In the genomic region with DNA sequence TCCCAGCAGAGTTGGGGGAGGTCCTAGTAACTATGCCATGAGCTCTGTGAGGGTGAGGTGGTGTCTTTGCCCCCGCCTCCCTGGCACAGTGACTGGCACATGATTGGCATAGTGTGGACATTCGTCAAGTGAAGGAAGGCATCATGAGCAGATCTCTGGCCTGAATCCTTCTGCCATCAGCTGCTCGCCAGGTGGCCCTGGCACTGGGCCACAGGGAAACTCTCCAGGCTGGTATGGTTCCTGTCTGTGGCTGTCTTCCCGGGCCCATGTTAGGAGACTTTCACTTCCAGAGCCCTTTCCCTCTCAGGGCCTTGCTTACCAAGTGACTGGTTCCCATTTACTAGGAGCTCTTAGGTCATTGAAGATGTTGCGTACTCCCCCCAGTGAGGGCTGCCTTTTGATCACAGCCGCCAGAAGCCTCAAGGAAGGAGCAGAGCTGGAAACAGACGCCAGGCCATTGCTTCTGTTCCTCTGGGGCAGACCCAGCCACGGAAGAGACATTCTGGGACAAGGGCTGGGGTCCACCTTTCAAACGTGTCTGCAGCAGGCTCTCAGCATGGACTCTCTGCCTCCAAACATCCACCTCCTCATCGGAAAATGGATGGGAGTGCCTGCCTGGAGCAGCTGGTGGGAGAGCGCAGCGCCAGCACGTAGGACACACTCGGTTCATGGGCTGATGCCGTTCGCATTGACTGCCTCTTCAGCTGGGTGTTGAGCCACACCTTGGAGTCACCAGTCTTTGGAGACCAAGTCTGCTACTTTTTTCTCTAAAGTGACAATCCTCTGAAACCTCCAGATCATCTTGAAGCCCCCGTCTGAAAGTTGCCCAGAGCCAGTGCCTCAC, we compare ENCODE assay signal across 12 cellular contexts.
DNase-seq lines count a peak whose midpoint lies in the region; ATAC-seq and TF ChIP-seq lines count a peak whose summit lies in the region.
"Had no signal": no experiment of that assay in that cellular context is flagged by ENCODE, and none has a peak within 500 bp of the region (broad histone marks: within the 10 kb centered on the region; RNA-seq: fewer than 3 reads in every experiment).

No MANE protein-coding gene starts in this region.

- H3K27ac ChIP-seq in Panc1 (ENCODE audit: low read length) (peak overlapping the region; percentile 61), heart right ventricle (peak overlapping the region in 8 of 10 donors; percentile 36 to 73 (median 58))

- DNase-seq in activated CD4-positive, alpha-beta T cell treated with anti-CD3 and anti-CD28 coated beads for 36 hours = no peak
- DNase-seq in activated CD4-positive, alpha-beta T cell treated with anti-CD3 and anti-CD28 coated beads for 48 hours = no peak
- DNase-seq in Panc1 (ENCODE audit: low read depth, low spot score) (no peak), heart right ventricle (peak; percentile 76 to 78), GM20000 (ENCODE audit: low spot score) (no peak)
- DNase-seq in effector CD4-positive, alpha-beta T cell = no peak
- DNase-seq: GDM1, H7, NCI-H187 treated with DMSO at 0.1 percent for 48 hours had no signal

- H3K27ac Mint-ChIP-seq in activated CD4-positive, alpha-beta T cell treated with anti-CD3 and anti-CD28 coated beads for 36 hours = peak overlapping the region; percentile 49
- peak overlapping the region; percentile 59 for H3K27ac Mint-ChIP-seq in stimulated activated memory B cell treated with anti-CD40 and anti-IgM and Interleukin-4, amounts not matched to agents 10 μg/mL and 1 μg/mL and 100 μg/mL, for 72 hours

- H3K36me3 ChIP-seq in Panc1 (ENCODE audit: control insufficient read depth, insufficient read depth, low read length) = peaks cover 21% of the 10 kb centered on the region
- H3K36me3 ChIP-seq in heart right ventricle = peaks cover 0 to 91% (median 35%) of the 10 kb centered on the region in 9 donors

- H3K9me3 ChIP-seq in Panc1 (ENCODE audit: control insufficient read depth, insufficient read depth, low read depth, low read length) = no peaks in the 10 kb centered on the region
- no peaks in the 10 kb centered on the region for H3K9me3 ChIP-seq in heart right ventricle

- POLR2A ChIA-PET in activated CD4-positive, alpha-beta T cell treated with anti-CD3 and anti-CD28 coated beads for 36 hours (lab: Charles Lee) = no interaction called here
- POLR2A ChIA-PET in Panc1 (lab: Charles Lee) = no interaction called here

- no peaks in the 10 kb centered on the region for H3K9me3 Mint-ChIP-seq in activated CD4-positive, alpha-beta T cell treated with anti-CD3 and anti-CD28 coated beads for 36 hours (ENCODE audit: low read depth)
- H3K9me3 Mint-ChIP-seq in stimulated activated memory B cell treated with anti-CD40 and anti-IgM and Interleukin-4, amounts not matched to agents 10 μg/mL and 1 μg/mL and 100 μg/mL, for 72 hours = no peaks in the 10 kb centered on the region

- BruUV-seq in Panc1 (replicated peaks; lab: Mats Ljungman, UMichigan) = no TSS peak

- no peak for TF ChIP-seq CTCF in Panc1 (IDR thresholded peaks at IDR 0.05)
- TF ChIP-seq CTCF in heart right ventricle (IDR thresholded peaks at IDR 0.05) = no peak
- TF ChIP-seq CTCF in GM20000 (IDR thresholded peaks at IDR 0.05; ENCODE audit: extremely low read depth, missing control alignments) = no peak

- 70 to 73% methylated on average over 17 of the region's 17 CpGs for WGBS in heart right ventricle, 2 donors

- no peaks in the 10 kb centered on the region for H3K27me3 ChIP-seq in Panc1 (ENCODE audit: control insufficient read depth, insufficient read depth, low read length)
- no peaks in the 10 kb centered on the region for H3K27me3 ChIP-seq in heart right ventricle

- ATAC-seq in activated CD4-positive, alpha-beta T cell treated with anti-CD3 and anti-CD28 coated beads for 36 hours = no peak
- ATAC-seq in Panc1 = no peak
- ATAC-seq in heart right ventricle = peak; percentile 56 to 86 (median 69)
- ATAC-seq in stimulated activated memory B cell treated with anti-CD40 and anti-IgM and Interleukin-4, amounts not matched to agents 10 μg/mL and 1 μg/mL and 100 μg/mL, for 72 hours = no peak
- ATAC-seq in HG03439 (IDR thresholded peaks at IDR 0.05; ENCODE audit: unreplicated experiment) = no peak

- H3K4me1 ChIP-seq in Panc1 (ENCODE audit: control insufficient read depth, insufficient read depth, low read length) (peaks cover 50% of the 10 kb centered on the region), heart right ventricle (peaks cover 10 to 53% (median 36%) of the 10 kb centered on the region in 9 donors)

- no peak overlapping the region for H3K4me3 ChIP-seq in Panc1 (ENCODE audit: low read depth in 2 of 2, low read length in 2 of 2)
- no peak overlapping the region for H3K4me3 ChIP-seq in heart right ventricle
- H3K4me3 ChIP-seq: skin epidermis had no signal

- H3K4me1 Mint-ChIP-seq in activated CD4-positive, alpha-beta T cell treated with anti-CD3 and anti-CD28 coated beads for 36 hours = peaks cover 31% of the 10 kb centered on the region
- H3K4me1 Mint-ChIP-seq in stimulated activated memory B cell treated with anti-CD40 and anti-IgM and Interleukin-4, amounts not matched to agents 10 μg/mL and 1 μg/mL and 100 μg/mL, for 72 hours = peaks cover 63% of the 10 kb centered on the region

- CTCF ChIA-PET in activated CD4-positive, alpha-beta T cell treated with anti-CD3 and anti-CD28 coated beads for 36 hours (lab: Charles Lee) = interaction anchor here (0.6 to 3.9 kb wide), 8 partner anchors 10 to 408 kb away, joined by 3 to 29 read pairs (median 4); partner anchors contain the start of gene PTPN1
- CTCF ChIA-PET in Panc1 (lab: Charles Lee) = interaction anchor here (0.6 to 0.9 kb wide), 3 partner anchors 74 to 94 kb away, joined by 3 to 4 read pairs (median 4); no protein-coding TSS in a partner anchor

- intact Hi-C loops in activated CD4-positive, alpha-beta T cell treated with anti-CD3 and anti-CD28 coated beads for 36 hours (cut with DNase I, micrococcal nuclease) = loop anchor here in 1 of 2 experiments (5.0 to 10.0 kb wide), 3 partner anchors 115 to 385 kb away; partner anchors contain the start of gene CEBPB
- intact Hi-C loops in Panc1 (cut with micrococcal nuclease; ENCODE audit: unreplicated experiment) = loop anchor here (10.0 kb wide), 1 partner anchor 63 kb away; the partner anchor contains the start of gene PTPN1
- intact Hi-C loops in heart right ventricle (cut with DNase I) = loop anchor here (2.0 to 10.0 kb wide), 12 partner anchors 65 to 395 kb away; partner anchors contain the start of gene PTPN1 (in 2 of the 10)

- no peak overlapping the region for H3K4me3 Mint-ChIP-seq in activated CD4-positive, alpha-beta T cell treated with anti-CD3 and anti-CD28 coated beads for 36 hours
- no peak overlapping the region for H3K4me3 Mint-ChIP-seq in stimulated activated memory B cell treated with anti-CD40 and anti-IgM and Interleukin-4, amounts not matched to agents 10 μg/mL and 1 μg/mL and 100 μg/mL, for 72 hours

- in situ Hi-C loops in Panc1 (cut with HindIII; ENCODE audit: low pct_unique_long_range_greater_than_20kb, low sequenced_read_pairs) = no loop called here

- peaks cover 75% of the 10 kb centered on the region for H3K36me3 Mint-ChIP-seq in activated CD4-positive, alpha-beta T cell treated with anti-CD3 and anti-CD28 coated beads for 36 hours (ENCODE audit: low read depth)
- peaks cover 82% of the 10 kb centered on the region for H3K36me3 Mint-ChIP-seq in stimulated activated memory B cell treated with anti-CD40 and anti-IgM and Interleukin-4, amounts not matched to agents 10 μg/mL and 1 μg/mL and 100 μg/mL, for 72 hours

- H3K27me3 Mint-ChIP-seq in activated CD4-positive, alpha-beta T cell treated with anti-CD3 and anti-CD28 coated beads for 36 hours = no peaks in the 10 kb centered on the region
- no peaks in the 10 kb centered on the region for H3K27me3 Mint-ChIP-seq in stimulated activated memory B cell treated with anti-CD40 and anti-IgM and Interleukin-4, amounts not matched to agents 10 μg/mL and 1 μg/mL and 100 μg/mL, for 72 hours

Comparison
In these comparisons a context has a peak if more than half of its experiments do, and no peak if none do; other contexts are left out.
1. ATAC-seq: peak in heart right ventricle (8 of 8); none in activated CD4-positive, alpha-beta T cell treated with anti-CD3 and anti-CD28 coated beads for 36 hours (single experiment), Panc1 (single experiment), stimulated activated memory B cell treated with anti-CD40 and anti-IgM and Interleukin-4, amounts not matched to agents 10 μg/mL and 1 μg/mL and 100 μg/mL, for 72 hours (single experiment) and HG03439 (single experiment).
2. DNase-seq: peak in heart right ventricle (2 of 2); none in activated CD4-positive, alpha-beta T cell treated with anti-CD3 and anti-CD28 coated beads for 36 hours (single experiment), activated CD4-positive, alpha-beta T cell treated with anti-CD3 and anti-CD28 coated beads for 48 hours (single experiment), Panc1 (single experiment), effector CD4-positive, alpha-beta T cell (single experiment) and GM20000 (single experiment).